Comparison of ENCODE assay signal across 1 cellular context in the genomic region with DNA sequence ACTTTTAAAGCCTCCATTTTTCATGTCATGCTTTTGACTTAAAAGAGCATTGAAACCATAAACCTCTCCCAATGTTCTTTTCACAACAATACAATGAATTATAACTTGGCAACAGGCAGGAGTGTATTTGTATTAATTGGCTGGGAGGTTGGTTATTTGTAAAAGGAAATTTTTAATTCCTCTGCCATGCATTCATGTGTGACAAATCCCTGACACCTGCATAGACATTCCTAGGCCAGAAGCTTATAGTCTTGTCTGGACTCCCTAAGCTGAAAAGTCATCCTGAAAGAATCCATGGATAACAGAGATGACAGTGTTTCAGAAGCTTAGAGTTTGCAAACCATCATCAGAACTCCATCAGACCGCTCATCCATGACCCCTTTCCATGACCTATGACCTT.
TF ChIP-seq lines count a peak whose summit lies in the region.

No MANE protein-coding gene starts in this region.

TF ChIP-seq in K562, 482 proteins besides CTCF, POLR2A, EP300 and RAD21 (continued from another document):
- TF ChIP-seq, protein P1, sequence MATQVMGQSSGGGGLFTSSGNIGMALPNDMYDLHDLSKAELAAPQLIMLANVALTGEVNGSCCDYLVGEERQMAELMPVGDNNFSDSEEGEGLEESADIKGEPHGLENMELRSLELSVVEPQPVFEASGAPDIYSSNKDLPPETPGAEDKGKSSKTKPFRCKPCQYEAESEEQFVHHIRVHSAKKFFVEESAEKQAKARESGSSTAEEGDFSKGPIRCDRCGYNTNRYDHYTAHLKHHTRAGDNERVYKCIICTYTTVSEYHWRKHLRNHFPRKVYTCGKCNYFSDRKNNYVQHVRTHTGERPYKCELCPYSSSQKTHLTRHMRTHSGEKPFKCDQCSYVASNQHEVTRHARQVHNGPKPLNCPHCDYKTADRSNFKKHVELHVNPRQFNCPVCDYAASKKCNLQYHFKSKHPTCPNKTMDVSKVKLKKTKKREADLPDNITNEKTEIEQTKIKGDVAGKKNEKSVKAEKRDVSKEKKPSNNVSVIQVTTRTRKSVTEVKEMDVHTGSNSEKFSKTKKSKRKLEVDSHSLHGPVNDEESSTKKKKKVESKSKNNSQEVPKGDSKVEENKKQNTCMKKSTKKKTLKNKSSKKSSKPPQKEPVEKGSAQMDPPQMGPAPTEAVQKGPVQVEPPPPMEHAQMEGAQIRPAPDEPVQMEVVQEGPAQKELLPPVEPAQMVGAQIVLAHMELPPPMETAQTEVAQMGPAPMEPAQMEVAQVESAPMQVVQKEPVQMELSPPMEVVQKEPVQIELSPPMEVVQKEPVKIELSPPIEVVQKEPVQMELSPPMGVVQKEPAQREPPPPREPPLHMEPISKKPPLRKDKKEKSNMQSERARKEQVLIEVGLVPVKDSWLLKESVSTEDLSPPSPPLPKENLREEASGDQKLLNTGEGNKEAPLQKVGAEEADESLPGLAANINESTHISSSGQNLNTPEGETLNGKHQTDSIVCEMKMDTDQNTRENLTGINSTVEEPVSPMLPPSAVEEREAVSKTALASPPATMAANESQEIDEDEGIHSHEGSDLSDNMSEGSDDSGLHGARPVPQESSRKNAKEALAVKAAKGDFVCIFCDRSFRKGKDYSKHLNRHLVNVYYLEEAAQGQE (CRISPR knock-in tag; IDR thresholded peaks at IDR 0.05; ENCODE audit: low read depth) = no peak
- TF ChIP-seq CBX1 (IDR thresholded peaks at IDR 0.05; ENCODE audit: low read depth) = no peak
- TF ChIP-seq ZBED1 (IDR thresholded peaks at IDR 0.05) = no peak
- TF ChIP-seq NR2C2 (CRISPR knock-in tag; IDR thresholded peaks at IDR 0.05) = no peak
- peak; percentile 37; the same call in 1 of the 2 replicates for TF ChIP-seq NR2C2 (tag; IDR thresholded peaks at IDR 0.05)
- TF ChIP-seq ZNF668 (CRISPR knock-in tag; IDR thresholded peaks at IDR 0.05) = no peak
- TF ChIP-seq ZC3H4 (CRISPR knock-in tag; IDR thresholded peaks at IDR 0.05; ENCODE audit: borderline replicate concordance) = no peak
- TF ChIP-seq, protein P2, sequence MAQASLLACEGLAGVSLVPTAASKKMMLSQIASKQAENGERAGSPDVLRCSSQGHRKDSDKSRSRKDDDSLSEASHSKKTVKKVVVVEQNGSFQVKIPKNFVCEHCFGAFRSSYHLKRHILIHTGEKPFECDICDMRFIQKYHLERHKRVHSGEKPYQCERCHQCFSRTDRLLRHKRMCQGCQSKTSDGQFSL (CRISPR knock-in tag; IDR thresholded peaks at IDR 0.05) = no peak
- TF ChIP-seq, protein P2 (tag; IDR thresholded peaks at IDR 0.05) = no peak
- TF ChIP-seq TAL1 (IDR thresholded peaks at IDR 0.05) = no peak
- peak; percentile 55 for TF ChIP-seq NR2C1 (IDR thresholded peaks at IDR 0.05)
- no peak for TF ChIP-seq NR2C1 (tag; IDR thresholded peaks at IDR 0.05)
- no peak for TF ChIP-seq CCAR2 (IDR thresholded peaks at IDR 0.05; ENCODE audit: low read depth, low read length)
